13 cellular contexts compared by ENCODE assay signal in the genomic region with DNA sequence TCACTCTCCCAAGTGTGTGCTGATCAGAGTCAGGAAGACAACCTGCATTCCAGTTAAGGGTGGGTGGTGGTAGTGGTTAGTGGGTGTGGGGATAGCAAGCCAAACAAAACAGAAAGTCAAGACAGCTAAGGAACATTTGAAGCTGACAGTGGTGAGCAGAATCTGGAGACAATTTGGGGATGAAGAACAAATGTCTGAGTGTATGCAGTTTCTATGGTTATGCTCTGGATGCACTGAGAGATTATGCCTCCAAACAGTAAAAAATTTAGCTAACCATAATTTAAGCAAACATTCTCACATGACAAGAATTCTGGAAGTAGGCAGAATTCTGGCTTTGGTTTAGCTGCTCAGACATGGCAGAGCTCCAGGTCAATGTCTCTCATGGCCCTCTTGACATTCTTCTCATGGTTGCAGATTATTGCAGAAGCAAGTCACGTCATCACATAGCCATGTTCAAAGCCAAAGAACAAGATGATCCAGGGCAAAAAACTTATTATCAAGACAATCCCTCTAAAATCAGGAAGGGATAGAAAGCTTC.
A peak's percentile ranks its signal among the peaks of the same experiment; 100 is the strongest.
DNase-seq lines count a peak whose midpoint lies in the region; ATAC-seq and TF ChIP-seq lines count a peak whose summit lies in the region.
"Had no signal": no experiment of that assay in that cellular context is flagged by ENCODE, and none has a peak within 500 bp of the region (broad histone marks: within the 10 kb centered on the region; RNA-seq: fewer than 3 reads in every experiment).

No MANE protein-coding gene starts in this region.

- CTCF ChIA-PET in Caco-2 (lab: Charles Lee): no interaction called here

- 42 to 48% methylated on average over 1 of the region's 1 CpG for WGBS in lung, 2 donors
- 5 to 23% methylated on average over 1 of the region's 1 CpG for WGBS in tibial nerve, 2 donors

- H3K4me3 ChIP-seq in duodenal mucosa (ENCODE audit: low read depth in 1 of 2, low read length in 2 of 2) (no peak overlapping the region), lung (no peak overlapping the region), tibial nerve (no peak overlapping the region), BE2C (ENCODE audit: low read depth, low read length) (no peak overlapping the region), Caco-2 (ENCODE audit: low read depth, low read length) (no peak overlapping the region)

- peak; percentile 50 for ATAC-seq in lung (ENCODE audit: insufficient read depth, low FRiP score)
- no peak for ATAC-seq in HG03139 (IDR thresholded peaks at IDR 0.05; ENCODE audit: unreplicated experiment)
- ATAC-seq: HCT116; stimulated activated naive CD8-positive, alpha-beta T cell treated with anti-CD3 and anti-CD28 coated beads, Interleukin-15, Interleukin-2, amounts not matched to agents 100 U/mL and 50 U/mL, for 24 hours had no signal

- no peaks in the 10 kb centered on the region for H3K27me3 Mint-ChIP-seq in Caco-2 (ENCODE audit: insufficient read depth, unreplicated experiment)

- no peaks in the 10 kb centered on the region for H3K9me3 Mint-ChIP-seq in Caco-2 (ENCODE audit: unreplicated experiment)

- H3K27ac Mint-ChIP-seq in Caco-2 (ENCODE audit: unreplicated experiment): no peak overlapping the region
- H3K27ac Mint-ChIP-seq: activated naive CD4-positive, alpha-beta T cell treated with anti-CD3 and anti-CD28 coated beads for 36 hours had no signal

- no peaks in the 10 kb centered on the region for H3K36me3 Mint-ChIP-seq in Caco-2 (ENCODE audit: insufficient read depth, unreplicated experiment)

- no peaks in the 10 kb centered on the region for H3K9me3 ChIP-seq in duodenal mucosa (ENCODE audit: control insufficient read depth in 1 of 2, low read length in 2 of 2)
- H3K9me3 ChIP-seq in lung (ENCODE audit: control insufficient read depth in 2 of 2, insufficient read depth in 1 of 2, low read length in 1 of 2): no peaks in the 10 kb centered on the region
- no peaks in the 10 kb centered on the region for H3K9me3 ChIP-seq in tibial nerve
- H3K9me3 ChIP-seq in BE2C: no peaks in the 10 kb centered on the region
- no peaks in the 10 kb centered on the region for H3K9me3 ChIP-seq in Caco-2

- H3K36me3 ChIP-seq in duodenal mucosa (ENCODE audit: control insufficient read depth in 1 of 2, insufficient read depth in 2 of 2, low read length in 2 of 2) (no peaks in the 10 kb centered on the region), lung (ENCODE audit: control insufficient read depth in 2 of 2, insufficient read depth in 2 of 2, low read length in 2 of 2) (no peaks in the 10 kb centered on the region), tibial nerve (no peaks in the 10 kb centered on the region), BE2C (no peaks in the 10 kb centered on the region), Caco-2 (ENCODE audit: control insufficient read depth, insufficient read depth, low read length) (no peaks in the 10 kb centered on the region)

- intact Hi-C loops in Caco-2 (cut with micrococcal nuclease; ENCODE audit: unreplicated experiment): no loop called here

- TF ChIP-seq CTCF in lung (IDR thresholded peaks at IDR 0.05; ENCODE audit: control extremely low read depth, extremely low read depth): no peak
- TF ChIP-seq CTCF in tibial nerve (IDR thresholded peaks at IDR 0.05): no peak
- TF ChIP-seq CTCF in BE2C (IDR thresholded peaks at IDR 0.05; ENCODE audit: low read depth, low read length): no peak
- no peak for TF ChIP-seq CTCF in Caco-2 (IDR thresholded peaks at IDR 0.05; ENCODE audit: insufficient read depth in 1 of 2, low read depth in 1 of 2, low read length in 1 of 2, severe bottlenecking in 1 of 2, unreplicated experiment in 1 of 2)

- H3K27ac ChIP-seq in duodenal mucosa (ENCODE audit: low read depth, low read length) (peak overlapping the region; percentile 11), lung (ENCODE audit: low read depth in 1 of 2, low read length in 1 of 2) (peak overlapping the region in 1 of 2 donors; percentile 92), tibial nerve (peak overlapping the region; percentile 14 to 83 (median 67))
- H3K27ac ChIP-seq: HL-60 had no signal

- TF ChIP-seq POLR2A in tibial nerve (IDR thresholded peaks at IDR 0.05): no peak

- no TSS peak for BruUV-seq in Caco-2 (replicated peaks; lab: Mats Ljungman, UMichigan)

- no peak overlapping the region for H3K4me3 Mint-ChIP-seq in Caco-2 (ENCODE audit: unreplicated experiment)
- H3K4me3 Mint-ChIP-seq: activated naive CD4-positive, alpha-beta T cell treated with anti-CD3 and anti-CD28 coated beads for 36 hours had no signal

- H3K4me1 ChIP-seq in duodenal mucosa (ENCODE audit: control insufficient read depth in 1 of 2, insufficient read depth in 2 of 2, low read length in 2 of 2) (no peaks in the 10 kb centered on the region), lung (ENCODE audit: control insufficient read depth in 2 of 2, insufficient read depth in 2 of 2, low read length in 2 of 2) (peaks cover 2 to 7% of the 10 kb centered on the region in 2 donors), tibial nerve (peaks cover 0 to 14% (median 0%) of the 10 kb centered on the region in 4 donors), BE2C (no peaks in the 10 kb centered on the region), Caco-2 (no peaks in the 10 kb centered on the region)

- no peaks in the 10 kb centered on the region for H3K27me3 ChIP-seq in duodenal mucosa (ENCODE audit: control insufficient read depth in 1 of 2, insufficient read depth in 2 of 2, low read length in 2 of 2)
- H3K27me3 ChIP-seq in lung (ENCODE audit: control insufficient read depth, insufficient read depth): no peaks in the 10 kb centered on the region
- H3K27me3 ChIP-seq in tibial nerve: no peaks in the 10 kb centered on the region
- no peaks in the 10 kb centered on the region for H3K27me3 ChIP-seq in BE2C
- H3K27me3 ChIP-seq in Caco-2 (replicated peaks; ENCODE audit: control insufficient read depth, insufficient read depth, low read length): no peaks in the 10 kb centered on the region

- POLR2A ChIA-PET in Caco-2 (lab: Charles Lee): no interaction called here

- H3K9ac ChIP-seq in duodenal mucosa (ENCODE audit: low read depth in 1 of 2, low read length in 2 of 2): no peak overlapping the region

- no peaks in the 10 kb centered on the region for H3K4me1 Mint-ChIP-seq in Caco-2 (ENCODE audit: low read depth, unreplicated experiment)

- peak; percentile 29 for DNase-seq in HT1080 (ENCODE audit: low read depth)
- peak; percentile 69 for DNase-seq in lung (ENCODE audit: low spot score)
- DNase-seq in tibial nerve (ENCODE audit: low spot score in 2 of 2): peak in 1 of 2 donors; percentile 53
- no peak for DNase-seq in BE2C
- no peak for DNase-seq in Caco-2
- DNase-seq in NCI-H146 treated with DMSO at 0.1 percent for 48 hours (lab: John Stamatoyannopoulos, UW; ENCODE audit: unreplicated experiment): no peak
- DNase-seq: activated naive CD4-positive, alpha-beta T cell treated with anti-CD3 and anti-CD28 coated beads for 36 hours; NCI-H2029 treated with DMSO at 0.1 percent for 48 hours; stimulated activated naive CD8-positive, alpha-beta T cell treated with anti-CD3 and anti-CD28 coated beads, Interleukin-15, Interleukin-2, amounts not matched to agents 100 U/mL and 50 U/mL, for 24 hours had no signal

- TF ChIP-seq EP300 in tibial nerve (IDR thresholded peaks at IDR 0.05): peak; percentile 84 to 91

Comparison
In these comparisons a context has a peak if more than half of its experiments do, and no peak if none do; other contexts are left out.
1. DNase-seq: peak in HT1080 (single experiment) and lung (single experiment); none in BE2C (single experiment), Caco-2 (0 of 2) and NCI-H146 treated with DMSO at 0.1 percent for 48 hours (single experiment).